24 cellular contexts compared by ENCODE assay signal in the genomic region with DNA sequence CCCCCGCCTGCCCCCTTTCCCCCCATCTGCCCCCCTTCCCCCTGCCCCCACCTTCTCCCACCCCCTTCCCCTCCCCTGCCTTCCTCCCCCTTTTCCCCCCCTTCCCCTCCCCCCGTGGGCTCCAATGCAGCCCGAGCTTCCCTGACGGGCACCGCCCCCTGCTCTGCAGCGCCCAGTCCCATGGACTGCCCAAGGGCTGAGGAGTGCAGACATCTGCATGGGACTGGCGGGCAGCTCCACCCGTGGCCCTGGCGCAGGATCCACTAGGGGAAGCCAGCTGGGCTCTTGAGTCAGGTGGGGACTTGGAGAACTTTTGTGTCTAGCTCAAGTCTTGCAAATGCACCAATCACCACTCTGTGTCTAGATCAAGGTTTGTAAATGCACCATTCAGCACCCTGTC.
"Had no signal": no experiment of that assay in that cellular context is flagged by ENCODE, and none has a peak within 500 bp of the region (broad histone marks: within the 10 kb centered on the region; RNA-seq: fewer than 3 reads in every experiment).

No MANE protein-coding gene starts in this region.

- FAIRE-seq: urothelium cell line had no signal

- H3K36me3 ChIP-seq: stomach, suprapubic skin, thoracic aorta, thyroid gland, tibial artery, tibial nerve, transverse colon, upper lobe of left lung, upper lobe of right lung, uterus, vagina had no signal

- H3K27ac ChIP-seq: stomach, suprapubic skin, thoracic aorta, thyroid gland, tibial artery, tibial nerve, transverse colon, upper lobe of left lung, upper lobe of right lung, uterus, vagina had no signal

- H3K4me3 ChIP-seq: stomach, suprapubic skin, thoracic aorta, thyroid gland, tibial artery, tibial nerve, transverse colon, upper lobe of left lung, upper lobe of right lung, uterus, vagina had no signal

- H3K27me3 ChIP-seq: stomach, suprapubic skin, thyroid gland, tibial artery, tibial nerve, transverse colon, upper lobe of left lung, upper lobe of right lung, uterus, vagina had no signal

- H3K4me1 ChIP-seq: stomach, suprapubic skin, thyroid gland, tibial artery, tibial nerve, transverse colon, upper lobe of left lung, upper lobe of right lung, uterus, vagina had no signal

- DNase-seq: stimulated activated CD4-positive, alpha-beta T cell treated with anti-CD3 and anti-CD28 coated beads, Interleukin-2, amount 100 ng/mL, for 48 hours; stimulated activated CD4-positive, alpha-beta T cell treated with anti-CD3 and anti-CD28 coated beads, Interleukin-4, amount 100 ng/mL, for 1 hour; stimulated activated CD4-positive, alpha-beta T cell treated with anti-CD3 and anti-CD28 coated beads, Interleukin-4, amount 100 ng/mL, for 24 hours; stimulated activated CD4-positive, alpha-beta T cell treated with anti-CD3 and anti-CD28 coated beads, Interleukin-4, amount 100 ng/mL, for 4 hours; stimulated activated CD8-positive, alpha-beta memory T cell treated with anti-CD3 and anti-CD28 coated beads, Interleukin-4, amount 100 ng/mL, for 48 hours; stimulated activated naive B cell treated with anti-CD40 and anti-IgM and Interleukin-4, amounts not matched to agents 10 μg/mL and 1 μg/mL and 100 μg/mL, for 72 hours; stimulated activated naive CD4-positive, alpha-beta T cell; stimulated activated naive CD4-positive, alpha-beta T cell treated with Interleukin-2 at 50 U/mL for 16 hours; stimulated activated naive CD8-positive, alpha-beta T cell treated with anti-CD3 and anti-CD28 coated beads, Interleukin-15, amount 100 ng/mL, for 72 hours; stimulated activated naive CD8-positive, alpha-beta T cell treated with anti-CD3 and anti-CD28 coated beads, Interleukin-15, Interleukin-2, amounts not matched to agents 100 U/mL and 50 U/mL, for 24 hours; stomach; substantia nigra; thyroid gland; tibial artery; transverse colon; trophoblast cell; upper lobe of right lung; uterus had no signal

- H3K9me3 ChIP-seq: thoracic aorta, thyroid gland, tibial artery, transverse colon, upper lobe of left lung, upper lobe of right lung, uterus, vagina had no signal
